Comparison of ENCODE assay signal across 21 cellular contexts in genomic region chr15:77904436-77904821, GRCh38.
"Had no signal": no experiment of that assay in that cellular context is flagged by ENCODE, and none has a peak within 500 bp of the region (broad histone marks: within the 10 kb centered on the region; RNA-seq: fewer than 3 reads in every experiment).

No MANE protein-coding gene starts in this region.

- H3K4me3 Mint-ChIP-seq: activated CD4-positive, alpha-beta memory T cell treated with anti-CD3 and anti-CD28 coated beads, Interleukin-2, amount 10 ng/mL, durations not matched to agents 7 days and 5 days; activated CD8-positive, alpha-beta memory T cell treated with anti-CD3 and anti-CD28 coated beads, Interleukin-2, amount 10 ng/mL, durations not matched to agents 7 days and 5 days; activated naive CD4-positive, alpha-beta T cell treated with anti-CD3 and anti-CD28 coated beads, Interleukin-2, amount 10 ng/mL, durations not matched to agents 7 days and 5 days; activated T-helper 17 cell treated with anti-CD3 and anti-CD28 coated beads, Interleukin-2, amount 50 U/mL, for 72 hours; stimulated activated naive B cell treated with anti-CD40 and anti-IgM and Interleukin-4, amounts not matched to agents 10 μg/mL and 1 μg/mL and 100 μg/mL, for 72 hours; T-helper 2 cell treated with Interferon-gamma antibody and Interleukin-4, amounts not matched to agents 5 μg/mL and 100 μg/mL, for 36 hours had no signal

- ATAC-seq: activated CD8-positive, alpha-beta memory T cell treated with anti-CD3 and anti-CD28 coated beads, Interleukin-2, amount 10 ng/mL, durations not matched to agents 7 days and 5 days; activated T-helper 17 cell treated with anti-CD3 and anti-CD28 coated beads, Interleukin-2, amount 50 U/mL, for 72 hours; left lobe of liver; psoas muscle; right cardiac atrium; stimulated activated naive B cell treated with anti-CD40 and anti-IgM and Interleukin-4, amounts not matched to agents 10 μg/mL and 1 μg/mL and 100 μg/mL, for 72 hours had no signal

- H3K27me3 ChIP-seq: adrenal gland, breast epithelium, hepatocyte, thyroid gland had no signal

- H3K27me3 Mint-ChIP-seq: activated CD8-positive, alpha-beta memory T cell treated with anti-CD3 and anti-CD28 coated beads, Interleukin-2, amount 10 ng/mL, durations not matched to agents 7 days and 5 days; activated T-helper 17 cell treated with anti-CD3 and anti-CD28 coated beads, Interleukin-2, amount 50 U/mL, for 72 hours had no signal

- H3K9ac ChIP-seq: SK-N-SH had no signal

- H3K27ac Mint-ChIP-seq: activated CD4-positive, alpha-beta memory T cell treated with anti-CD3 and anti-CD28 coated beads, Interleukin-2, amount 10 ng/mL, durations not matched to agents 7 days and 5 days; activated CD8-positive, alpha-beta memory T cell treated with anti-CD3 and anti-CD28 coated beads, Interleukin-2, amount 10 ng/mL, durations not matched to agents 7 days and 5 days; activated naive CD4-positive, alpha-beta T cell treated with anti-CD3 and anti-CD28 coated beads, Interleukin-2, amount 10 ng/mL, durations not matched to agents 7 days and 5 days; activated T-helper 17 cell treated with anti-CD3 and anti-CD28 coated beads, Interleukin-2, amount 50 U/mL, for 72 hours; T-helper 2 cell treated with Interferon-gamma antibody and Interleukin-4, amounts not matched to agents 5 μg/mL and 100 μg/mL, for 36 hours had no signal

- H3K36me3 Mint-ChIP-seq: activated CD8-positive, alpha-beta memory T cell treated with anti-CD3 and anti-CD28 coated beads, Interleukin-2, amount 10 ng/mL, durations not matched to agents 7 days and 5 days; activated naive CD4-positive, alpha-beta T cell treated with anti-CD3 and anti-CD28 coated beads, Interleukin-2, amount 10 ng/mL, durations not matched to agents 7 days and 5 days; stimulated activated naive B cell treated with anti-CD40 and anti-IgM and Interleukin-4, amounts not matched to agents 10 μg/mL and 1 μg/mL and 100 μg/mL, for 72 hours had no signal

- H3K27ac ChIP-seq: adrenal gland, breast epithelium, hepatocyte, psoas muscle, thyroid gland had no signal

- FAIRE-seq: astrocyte, islet of Langerhans, TTC549, urothelium cell line had no signal

- H3K4me3 ChIP-seq: adrenal gland, breast epithelium, hepatocyte, psoas muscle, thyroid gland had no signal

- DNase-seq: activated CD4-positive, alpha-beta memory T cell treated with anti-CD3 and anti-CD28 coated beads, Interleukin-2, amount 10 ng/mL, durations not matched to agents 7 days and 5 days; activated CD4-positive, alpha-beta T cell treated with anti-CD3 and anti-CD28 coated beads for 48 hours; activated naive CD4-positive, alpha-beta T cell treated with anti-CD3 and anti-CD28 coated beads, Interleukin-2, amount 10 ng/mL, durations not matched to agents 7 days and 5 days; effector CD8-positive, alpha-beta T cell; psoas muscle; SK-N-SH; stimulated activated CD4-positive, alpha-beta T cell treated with anti-CD3 and anti-CD28 coated beads, Interleukin-4, amount 100 ng/mL, for 4 hours; stimulated activated naive B cell treated with anti-CD40 and anti-IgM and Interleukin-4, amounts not matched to agents 10 μg/mL and 1 μg/mL and 100 μg/mL, for 72 hours; thyroid gland had no signal

- H3K9me3 Mint-ChIP-seq: activated CD4-positive, alpha-beta memory T cell treated with anti-CD3 and anti-CD28 coated beads, Interleukin-2, amount 10 ng/mL, durations not matched to agents 7 days and 5 days; activated naive CD4-positive, alpha-beta T cell treated with anti-CD3 and anti-CD28 coated beads, Interleukin-2, amount 10 ng/mL, durations not matched to agents 7 days and 5 days; activated T-helper 17 cell treated with anti-CD3 and anti-CD28 coated beads, Interleukin-2, amount 50 U/mL, for 72 hours; stimulated activated naive B cell treated with anti-CD40 and anti-IgM and Interleukin-4, amounts not matched to agents 10 μg/mL and 1 μg/mL and 100 μg/mL, for 72 hours; T-helper 2 cell treated with Interferon-gamma antibody and Interleukin-4, amounts not matched to agents 5 μg/mL and 100 μg/mL, for 36 hours had no signal

- H3K4me1 Mint-ChIP-seq: activated CD4-positive, alpha-beta memory T cell treated with anti-CD3 and anti-CD28 coated beads, Interleukin-2, amount 10 ng/mL, durations not matched to agents 7 days and 5 days; activated CD8-positive, alpha-beta memory T cell treated with anti-CD3 and anti-CD28 coated beads, Interleukin-2, amount 10 ng/mL, durations not matched to agents 7 days and 5 days; activated naive CD4-positive, alpha-beta T cell treated with anti-CD3 and anti-CD28 coated beads, Interleukin-2, amount 10 ng/mL, durations not matched to agents 7 days and 5 days; activated T-helper 17 cell treated with anti-CD3 and anti-CD28 coated beads, Interleukin-2, amount 50 U/mL, for 72 hours had no signal

- H3K4me1 ChIP-seq: adrenal gland, breast epithelium, psoas muscle, thyroid gland had no signal

- H3K9me3 ChIP-seq: adrenal gland, breast epithelium, psoas muscle, SK-N-SH, thyroid gland had no signal

- H3K36me3 ChIP-seq: adrenal gland, breast epithelium, thyroid gland had no signal
